14 cellular contexts compared by ENCODE assay signal in genomic region chr12:124964836-124965462, GRCh38.
"Had no signal": no experiment of that assay in that cellular context is flagged by ENCODE, and none has a peak within 500 bp of the region (broad histone marks: within the 10 kb centered on the region; RNA-seq: fewer than 3 reads in every experiment).

No MANE protein-coding gene starts in this region.

- H3K4me1 Mint-ChIP-seq: endodermal cell, memory B cell, natural killer cell had no signal

- H3K9me3 ChIP-seq: left ventricle myocardium inferior had no signal

- H3K4me3 Mint-ChIP-seq: endodermal cell; memory B cell; natural killer cell; stimulated activated naive CD8-positive, alpha-beta T cell treated with anti-CD3 and anti-CD28 coated beads, Interleukin-15, Interleukin-2, amounts not matched to agents 100 ng/mL and 50 ng/mL, for 24 hours had no signal

- DNase-seq: activated CD4-positive, alpha-beta T cell treated with anti-CD3 and anti-CD28 coated beads for 4 hours; activated naive CD4-positive, alpha-beta T cell treated with Interleukin-2 at 50 U/mL for 16 hours; endodermal cell; erythroblast; left ventricle myocardium inferior; natural killer cell; posterior cingulate gyrus; stimulated activated CD4-positive, alpha-beta T cell treated with anti-CD3 and anti-CD28 coated beads, Interleukin-15, amount 100 ng/mL, for 24 hours; stimulated activated CD4-positive, alpha-beta T cell treated with anti-CD3 and anti-CD28 coated beads, Interleukin-4, amount 100 ng/mL, for 24 hours; T-helper 2 cell had no signal

- H3K27ac Mint-ChIP-seq: endodermal cell; memory B cell; natural killer cell; stimulated activated naive CD8-positive, alpha-beta T cell treated with anti-CD3 and anti-CD28 coated beads, Interleukin-15, Interleukin-2, amounts not matched to agents 100 ng/mL and 50 ng/mL, for 24 hours had no signal

- H3K9me3 Mint-ChIP-seq: endodermal cell; memory B cell; natural killer cell; stimulated activated naive CD8-positive, alpha-beta T cell treated with anti-CD3 and anti-CD28 coated beads, Interleukin-15, Interleukin-2, amounts not matched to agents 100 ng/mL and 50 ng/mL, for 24 hours had no signal

- H3K27ac ChIP-seq: dorsolateral prefrontal cortex, left ventricle myocardium inferior, skin epidermis had no signal

- H3K27me3 ChIP-seq: dorsolateral prefrontal cortex had no signal

- H3K27me3 Mint-ChIP-seq: memory B cell; stimulated activated naive CD8-positive, alpha-beta T cell treated with anti-CD3 and anti-CD28 coated beads, Interleukin-15, Interleukin-2, amounts not matched to agents 100 ng/mL and 50 ng/mL, for 24 hours had no signal

- H3K4me3 ChIP-seq: dorsolateral prefrontal cortex, left ventricle myocardium inferior, skin epidermis had no signal

- H3K4me1 ChIP-seq: left ventricle myocardium inferior had no signal
